Comparison of ENCODE assay signal across 1 cellular context in genomic region chrX:75784689-75785491, GRCh38.
TF ChIP-seq lines count a peak whose summit lies in the region.

Gene MAGEE2, minus strand, starts transcription at chrX:75785254. Its CDS starts 203 bp downstream, at chrX:75785051.

TF ChIP-seq in GM23338, 12 proteins besides CTCF, POLR2A, EP300 and RAD21 (continued from another document):
- no peak for TF ChIP-seq ZNF462 (CRISPR knock-in tag; IDR thresholded peaks at IDR 0.05)
- no peak for TF ChIP-seq ZNF331 (CRISPR knock-in tag; IDR thresholded peaks at IDR 0.05; ENCODE audit: low read depth)
- TF ChIP-seq CREB1 (CRISPR knock-in tag; IDR thresholded peaks at IDR 0.05; ENCODE audit: low read depth), result no peak
- no peak for TF ChIP-seq STAT1 (IDR thresholded peaks at IDR 0.05; ENCODE audit: unreplicated experiment)
- no peak for TF ChIP-seq JUNB (IDR thresholded peaks at IDR 0.05; ENCODE audit: unreplicated experiment)
- no peak for TF ChIP-seq EZH2phosphoT487 (IDR thresholded peaks at IDR 0.05; ENCODE audit: unreplicated experiment)
